ENCODE assay signal across 18 cellular contexts in genomic region chr2:223057545-223057944, GRCh38. TPM values are rescaled to one million over a fixed set of nuclear protein-coding genes. Genes with fewer than 3 reads are reported as not detected.
DNase-seq lines count a peak whose midpoint lies in the region; ATAC-seq and TF ChIP-seq lines count a peak whose summit lies in the region.
"Had no signal": no experiment of that assay in that cellular context is flagged by ENCODE, and none has a peak within 500 bp of the region (broad histone marks: within the 10 kb centered on the region; RNA-seq: fewer than 3 reads in every experiment).

No MANE protein-coding gene starts in this region.

- no peak overlapping the region for H3K4me3 ChIP-seq in esophagus muscularis mucosa
- no peak overlapping the region for H3K4me3 ChIP-seq in thoracic aorta
- no peak overlapping the region for H3K4me3 ChIP-seq in aorta (ENCODE audit: low read length in 2 of 2)

- WGBS in esophagus muscularis mucosa = 65% methylated on average over 3 of the region's 3 CpGs
- WGBS in aorta, 2 donors = 61 to 73% methylated on average over 3 of the region's 3 CpGs

- no peak for TF ChIP-seq POLR2A in esophagus muscularis mucosa (IDR thresholded peaks at IDR 0.05; ENCODE audit: low read depth)

- TF ChIP-seq CTCF in esophagus muscularis mucosa (IDR thresholded peaks at IDR 0.05) (no peak), neural crest cell (conservative IDR thresholded peaks at IDR 0.05) (no peak), thoracic aorta (IDR thresholded peaks at IDR 0.05) (no peak)

- ATAC-seq in thoracic aorta (ENCODE audit: insufficient number of reproducible peaks, low FRiP score, low read depth) (no peak), aorta (ENCODE audit: low FRiP score) (no peak), GM18870 (IDR thresholded peaks at IDR 0.05; ENCODE audit: unreplicated experiment) (no peak)

- peaks cover 32% of the 10 kb centered on the region for H3K4me1 Mint-ChIP-seq in neural crest cell
- H3K4me1 Mint-ChIP-seq: CD4-positive, CD25-positive, alpha-beta regulatory T cell had no signal

- H3K36me3 Mint-ChIP-seq in neural crest cell (ENCODE audit: low read depth) = no peaks in the 10 kb centered on the region
- H3K36me3 Mint-ChIP-seq: CD4-positive, CD25-positive, alpha-beta regulatory T cell had no signal

- DNase-seq in NCI-H69 (lab: John Stamatoyannopoulos, UW) (peak; percentile 21), esophagus muscularis mucosa (ENCODE audit: extremely low spot score) (no peak), neural crest cell (ENCODE audit: low read depth, low spot score) (no peak), thoracic aorta (ENCODE audit: low spot score) (no peak), aorta (no peak), iPS-NIHi7 (ENCODE audit: extremely low spot score) (no peak)
- DNase-seq: activated naive CD4-positive, alpha-beta T cell treated with Interleukin-2 at 50 U/mL for 16 hours; caudate nucleus; CD4-positive, CD25-positive, alpha-beta regulatory T cell; GF-D8; H9; MM.1S; NCI-H510A treated with DMSO at 0.1 percent for 48 hours; stimulated activated CD4-positive, alpha-beta T cell treated with anti-CD3 and anti-CD28 coated beads, Interleukin-4, amount 100 ng/mL, for 4 hours; stimulated activated naive CD4-positive, alpha-beta T cell had no signal

- H3K4me1 ChIP-seq in esophagus muscularis mucosa (peaks cover 10 to 75% (median 68%) of the 10 kb centered on the region in 4 donors), thoracic aorta (ENCODE audit: control insufficient read depth in 1 of 2, low read depth in 2 of 2) (peaks cover 17 to 27% of the 10 kb centered on the region in 2 donors), aorta (ENCODE audit: control insufficient read depth in 1 of 2, insufficient read depth in 2 of 2, low read length in 2 of 2) (peaks cover 3 to 17% of the 10 kb centered on the region in 2 donors)

- H3K9me3 Mint-ChIP-seq in neural crest cell = no peaks in the 10 kb centered on the region

- H3K9me3 ChIP-seq in esophagus muscularis mucosa = no peaks in the 10 kb centered on the region
- no peaks in the 10 kb centered on the region for H3K9me3 ChIP-seq in thoracic aorta
- H3K9me3 ChIP-seq in aorta (ENCODE audit: control insufficient read depth, low read length) = no peaks in the 10 kb centered on the region

- H3K27me3 ChIP-seq in esophagus muscularis mucosa (no peaks in the 10 kb centered on the region), thoracic aorta (replicated peaks; ENCODE audit: insufficient read depth) (no peaks in the 10 kb centered on the region), aorta (ENCODE audit: control insufficient read depth in 1 of 2, insufficient read depth in 2 of 2, low read length in 1 of 2) (no peaks in the 10 kb centered on the region)

- H3K36me3 ChIP-seq in esophagus muscularis mucosa (no peaks in the 10 kb centered on the region), thoracic aorta (no peaks in the 10 kb centered on the region), aorta (ENCODE audit: control insufficient read depth in 1 of 2, insufficient read depth in 2 of 2, low read length in 1 of 2) (no peaks in the 10 kb centered on the region)

- intact Hi-C loops in esophagus muscularis mucosa (cut with DNase I) (loop anchor here (5.0 kb wide), 1 partner anchor 45 kb away; no protein-coding TSS in a partner anchor), aorta (cut with DNase I) (loop anchor here (5.0 to 10.0 kb wide), 3 partner anchors 45 to 407 kb away; no protein-coding TSS in a partner anchor)

- H3K27me3 Mint-ChIP-seq in neural crest cell (ENCODE audit: low read depth) = no peaks in the 10 kb centered on the region

- peak overlapping the region; percentile 32 for H3K27ac Mint-ChIP-seq in neural crest cell (ENCODE audit: unreplicated experiment)
- H3K27ac Mint-ChIP-seq: CD4-positive, CD25-positive, alpha-beta regulatory T cell; H9 had no signal

- H3K4me3 Mint-ChIP-seq in neural crest cell = no peak overlapping the region
- H3K4me3 Mint-ChIP-seq: CD4-positive, CD25-positive, alpha-beta regulatory T cell; H9 had no signal

- H3K27ac ChIP-seq in esophagus muscularis mucosa (replicated peaks in 1 of 4) (peak overlapping the region; percentile 86 to 92 (median 90)), thoracic aorta (peak overlapping the region; percentile 86 to 94), aorta (ENCODE audit: low read depth in 1 of 2, low read length in 2 of 2) (peak overlapping the region in 1 of 2 donors; percentile 70)
- H3K27ac ChIP-seq: RWPE1 had no signal

- no peak for TF ChIP-seq EP300 in esophagus muscularis mucosa (IDR thresholded peaks at IDR 0.05)

RNA-seq across cellular contexts. Expression of gene KCNE4, which starts 5.6 kb away (rescaled TPM):
- 10 to 100 TPM; 11.6 to 38.1 (median 17.7) TPM for total RNA-seq in esophagus muscularis mucosa
- total RNA-seq in neural crest cell = 0.09 TPM in 1 of 2 replicates, not detected in the other
- 10 to 100 TPM in 1 of 2 donors, 1 to 10 TPM in 1; 9.6 to 13.6 TPM for total RNA-seq in thoracic aorta
- total RNA-seq in aorta = 10 to 100 TPM; 10.9 to 21.5 TPM
- 1 to 10 TPM; 4.4 to 8.7 TPM for polyA plus RNA-seq in aorta
- total RNA-seq: CD4-positive, CD25-positive, alpha-beta regulatory T cell; pulmonary artery endothelial cell had no signal
- polyA plus RNA-seq: CD4-positive, CD25-positive, alpha-beta regulatory T cell had no signal
